2 cellular contexts compared by ENCODE assay signal in the genomic region with DNA sequence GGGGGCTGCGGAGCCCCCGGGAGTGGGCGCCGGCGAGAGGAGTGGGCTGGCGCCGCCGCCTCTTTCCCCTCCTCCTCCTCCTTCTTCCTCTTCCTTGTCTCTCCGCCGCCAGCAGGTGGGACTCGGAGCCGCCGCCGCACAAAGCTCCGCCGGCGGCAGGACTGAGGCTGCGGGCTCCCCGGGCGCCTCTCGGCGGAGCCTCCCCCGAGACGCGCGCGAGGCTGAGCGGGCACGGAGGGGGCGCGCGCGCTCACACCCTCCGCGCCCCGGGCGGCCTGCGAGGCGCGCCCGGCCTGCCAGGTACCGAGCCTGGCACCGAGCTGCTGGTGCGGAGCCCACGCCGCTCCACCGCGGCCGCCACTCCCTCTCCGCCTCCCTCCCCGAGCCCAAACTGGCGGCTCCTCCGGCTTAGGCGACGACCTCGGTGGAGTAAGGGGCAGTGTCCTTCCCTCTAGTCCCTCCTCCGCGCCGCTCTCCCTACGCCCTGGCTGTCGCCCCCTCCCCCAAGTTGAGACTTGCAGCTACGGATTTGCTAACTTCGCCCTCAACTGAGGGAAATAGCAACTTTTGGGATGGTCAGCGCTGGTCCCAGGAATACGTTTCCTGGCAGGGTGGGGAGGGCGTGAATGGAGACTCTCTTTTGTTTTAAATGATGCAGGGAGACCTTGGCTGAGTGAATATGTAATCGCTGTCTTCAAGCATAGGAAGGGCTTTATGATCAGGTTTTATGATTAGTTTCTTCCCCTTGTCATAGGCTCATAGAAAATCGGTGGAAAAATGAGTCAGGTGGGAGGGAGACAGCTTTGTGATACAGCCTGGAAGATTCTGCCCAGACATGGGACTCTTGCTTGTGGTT.
TF ChIP-seq lines count a peak whose summit lies in the region.

No MANE protein-coding gene starts in this region.

TF ChIP-seq in SK-N-SH, 30 proteins besides CTCF, POLR2A, EP300 and RAD21 (continued from another document):
- TF ChIP-seq, protein P1, sequence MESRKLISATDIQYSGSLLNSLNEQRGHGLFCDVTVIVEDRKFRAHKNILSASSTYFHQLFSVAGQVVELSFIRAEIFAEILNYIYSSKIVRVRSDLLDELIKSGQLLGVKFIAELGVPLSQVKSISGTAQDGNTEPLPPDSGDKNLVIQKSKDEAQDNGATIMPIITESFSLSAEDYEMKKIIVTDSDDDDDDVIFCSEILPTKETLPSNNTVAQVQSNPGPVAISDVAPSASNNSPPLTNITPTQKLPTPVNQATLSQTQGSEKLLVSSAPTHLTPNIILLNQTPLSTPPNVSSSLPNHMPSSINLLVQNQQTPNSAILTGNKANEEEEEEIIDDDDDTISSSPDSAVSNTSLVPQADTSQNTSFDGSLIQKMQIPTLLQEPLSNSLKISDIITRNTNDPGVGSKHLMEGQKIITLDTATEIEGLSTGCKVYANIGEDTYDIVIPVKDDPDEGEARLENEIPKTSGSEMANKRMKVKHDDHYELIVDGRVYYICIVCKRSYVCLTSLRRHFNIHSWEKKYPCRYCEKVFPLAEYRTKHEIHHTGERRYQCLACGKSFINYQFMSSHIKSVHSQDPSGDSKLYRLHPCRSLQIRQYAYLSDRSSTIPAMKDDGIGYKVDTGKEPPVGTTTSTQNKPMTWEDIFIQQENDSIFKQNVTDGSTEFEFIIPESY (IDR thresholded peaks at IDR 0.05; ENCODE audit: borderline replicate concordance, low read depth): no peak

TF ChIP-seq in GM12878, 131 proteins besides CTCF, POLR2A, EP300 and RAD21 (continued from another document):
- no peak for TF ChIP-seq ZBTB11 (CRISPR knock-in tag; IDR thresholded peaks at IDR 0.05)
- TF ChIP-seq ETV6 (conservative IDR thresholded peaks at IDR 0.05 in 1 of 2, IDR thresholded peaks at IDR 0.05 in 1 of 2; ENCODE audit: borderline replicate concordance in 1 of 2, low read depth in 1 of 2): no peak
- TF ChIP-seq HCFC1 (IDR thresholded peaks at IDR 0.05; ENCODE audit: low read length): no peak
